ENCODE assay signal across 11 cellular contexts in genomic region chr16:51831595-51832352, GRCh38.
"Had no signal": no experiment of that assay in that cellular context is flagged by ENCODE, and none has a peak within 500 bp of the region (broad histone marks: within the 10 kb centered on the region; RNA-seq: fewer than 3 reads in every experiment).

No MANE protein-coding gene starts in this region.

- ATAC-seq: activated T-helper 17 cell treated with anti-CD3 and anti-CD28 coated beads, Interleukin-2, amount 50 U/mL, for 72 hours; naive thymus-derived CD4-positive, alpha-beta T cell; stimulated activated effector memory CD8-positive, alpha-beta T cell treated with anti-CD3 and anti-CD28 coated beads, Interleukin-12 subunit alpha, Interleukin-12 subunit beta, amount 100 ng/mL, for 72 hours had no signal

- H3K4me3 ChIP-seq: adrenal gland, cardiac muscle cell, dorsolateral prefrontal cortex had no signal

- H3K27me3 Mint-ChIP-seq: activated T-helper 17 cell treated with anti-CD3 and anti-CD28 coated beads, Interleukin-2, amount 50 U/mL, for 72 hours had no signal

- H3K9me3 ChIP-seq: adrenal gland, neutrophil had no signal

- H3K36me3 ChIP-seq: adrenal gland, cardiac muscle cell, neutrophil had no signal

- H3K4me3 Mint-ChIP-seq: activated T-helper 17 cell treated with anti-CD3 and anti-CD28 coated beads, Interleukin-2, amount 50 U/mL, for 72 hours; naive thymus-derived CD4-positive, alpha-beta T cell; stimulated activated effector memory CD8-positive, alpha-beta T cell treated with anti-CD3 and anti-CD28 coated beads, Interleukin-12 subunit alpha, Interleukin-12 subunit beta, amount 100 ng/mL, for 72 hours had no signal

- H3K4me1 Mint-ChIP-seq: activated T-helper 17 cell treated with anti-CD3 and anti-CD28 coated beads, Interleukin-2, amount 50 U/mL, for 72 hours; naive thymus-derived CD4-positive, alpha-beta T cell; stimulated activated effector memory CD8-positive, alpha-beta T cell treated with anti-CD3 and anti-CD28 coated beads, Interleukin-12 subunit alpha, Interleukin-12 subunit beta, amount 100 ng/mL, for 72 hours had no signal

- H3K27me3 ChIP-seq: adrenal gland, cardiac muscle cell, neutrophil had no signal

- DNase-seq: activated CD4-positive, alpha-beta T cell treated with anti-CD3 and anti-CD28 coated beads for 1 hour; activated CD4-positive, alpha-beta T cell treated with anti-CD3 and anti-CD28 coated beads, Interleukin-2, amount 50 U/mL, for 4 hours; activated naive CD4-positive, alpha-beta T cell treated with anti-CD3 and anti-CD28 coated beads, Interleukin-2, amount 50 U/mL, for 16 hours; adrenal gland; dorsolateral prefrontal cortex; naive thymus-derived CD4-positive, alpha-beta T cell; posterior cingulate gyrus had no signal

- H3K36me3 Mint-ChIP-seq: stimulated activated effector memory CD8-positive, alpha-beta T cell treated with anti-CD3 and anti-CD28 coated beads, Interleukin-12 subunit alpha, Interleukin-12 subunit beta, amount 100 ng/mL, for 72 hours had no signal

- H3K4me1 ChIP-seq: adrenal gland had no signal

- H3K27ac ChIP-seq: adrenal gland, cardiac muscle cell, dorsolateral prefrontal cortex, neutrophil had no signal

- H3K27ac Mint-ChIP-seq: activated T-helper 17 cell treated with anti-CD3 and anti-CD28 coated beads, Interleukin-2, amount 50 U/mL, for 72 hours; naive thymus-derived CD4-positive, alpha-beta T cell; stimulated activated effector memory CD8-positive, alpha-beta T cell treated with anti-CD3 and anti-CD28 coated beads, Interleukin-12 subunit alpha, Interleukin-12 subunit beta, amount 100 ng/mL, for 72 hours had no signal
